8 cellular contexts compared by ENCODE assay signal in genomic region chr15:98785796-98786581, GRCh38.
DNase-seq lines count a peak whose midpoint lies in the region; ATAC-seq and TF ChIP-seq lines count a peak whose summit lies in the region.

No MANE protein-coding gene starts in this region.

- H3K4me1 Mint-ChIP-seq in activated T-helper 17 cell treated with anti-CD3 and anti-CD28 coated beads, Interleukin-2, amount 50 U/mL, for 72 hours, result peaks cover 4% of the 10 kb centered on the region

- H3K27me3 Mint-ChIP-seq in activated T-helper 17 cell treated with anti-CD3 and anti-CD28 coated beads, Interleukin-2, amount 50 U/mL, for 72 hours, result no peaks in the 10 kb centered on the region

- POLR2A ChIA-PET in GM10248 (lab: Yijun Ruan, JAX), result no interaction called here

- CTCF ChIA-PET in GM10248 (lab: Yijun Ruan, JAX), result no interaction called here

- no peaks in the 10 kb centered on the region for H3K36me3 Mint-ChIP-seq in activated T-helper 17 cell treated with anti-CD3 and anti-CD28 coated beads, Interleukin-2, amount 50 U/mL, for 72 hours (ENCODE audit: low read depth)

- no peaks in the 10 kb centered on the region for H3K9me3 Mint-ChIP-seq in activated T-helper 17 cell treated with anti-CD3 and anti-CD28 coated beads, Interleukin-2, amount 50 U/mL, for 72 hours

- TF ChIP-seq CTCF in retinal pigment epithelial cell (conservative IDR thresholded peaks at IDR 0.05; ENCODE audit: low read depth, low read length), result peak; percentile 6
- TF ChIP-seq CTCF in GM10248 (IDR thresholded peaks at IDR 0.05; ENCODE audit: control extremely low read depth, extremely low read depth, low read depth, missing control alignments), result no peak

- peak; percentile 20 for DNase-seq in activated CD4-positive, alpha-beta T cell treated with anti-CD3 and anti-CD28 coated beads for 48 hours
- DNase-seq in activated CD4-positive, alpha-beta T cell treated with anti-CD3 and anti-CD28 coated beads for 4 hours, result no peak
- DNase-seq in retinal pigment epithelial cell (ENCODE audit: low read depth) (peak; percentile 78), GM10248 (ENCODE audit: extremely low spot score) (no peak), HCEC 1CT (no peak), NCI-H1092 treated with DMSO at 0.1 percent for 48 hours (lab: John Stamatoyannopoulos, UW) (no peak)

- H3K4me3 Mint-ChIP-seq in activated T-helper 17 cell treated with anti-CD3 and anti-CD28 coated beads, Interleukin-2, amount 50 U/mL, for 72 hours, result no peak overlapping the region

- peak overlapping the region; percentile 13 for H3K4me3 ChIP-seq in retinal pigment epithelial cell (ENCODE audit: low read length)

- H3K27ac Mint-ChIP-seq in activated T-helper 17 cell treated with anti-CD3 and anti-CD28 coated beads, Interleukin-2, amount 50 U/mL, for 72 hours, result no peak overlapping the region

- ATAC-seq in HG03159 (IDR thresholded peaks at IDR 0.05; ENCODE audit: unreplicated experiment), result peak; percentile 88
- peak; percentile 72 for ATAC-seq in activated T-helper 17 cell treated with anti-CD3 and anti-CD28 coated beads, Interleukin-2, amount 50 U/mL, for 72 hours (replicated peaks)

Comparison
In these comparisons a context has a peak if more than half of its experiments do, and no peak if none do; other contexts are left out.
1. DNase-seq: peak in activated CD4-positive, alpha-beta T cell treated with anti-CD3 and anti-CD28 coated beads for 48 hours (single experiment) and retinal pigment epithelial cell (single experiment); none in activated CD4-positive, alpha-beta T cell treated with anti-CD3 and anti-CD28 coated beads for 4 hours (0 of 2), GM10248 (single experiment), HCEC 1CT (single experiment) and NCI-H1092 treated with DMSO at 0.1 percent for 48 hours (single experiment).